ENCODE assay signal across 8 cellular contexts in genomic region chr4:56435001-56435747, GRCh38. TPM values are rescaled to one million over a fixed set of nuclear protein-coding genes. Genes with fewer than 3 reads are reported as not detected.
DNase-seq lines count a peak whose midpoint lies in the region; ATAC-seq and TF ChIP-seq lines count a peak whose summit lies in the region.

TSS of gene PPAT (minus strand) at chr4:56435615. CDS start at chr4:56435477, 138 bp downstream.

- peak within 1 kb of the TSS; percentile 90 for H3K4me3 Mint-ChIP-seq in chondrocyte (ENCODE audit: unreplicated experiment)

- peaks cover 33% of the 10 kb centered on the region for H3K4me1 Mint-ChIP-seq in chondrocyte (ENCODE audit: low read depth)

- no peaks in the 10 kb centered on the region for H3K9me3 Mint-ChIP-seq in chondrocyte (ENCODE audit: low read depth)

- H3K36me3 Mint-ChIP-seq in chondrocyte (ENCODE audit: low read depth): no peaks in the 10 kb centered on the region

- H3K27ac Mint-ChIP-seq in chondrocyte (ENCODE audit: unreplicated experiment): peak within 1 kb of the TSS; percentile 98

- DNase-seq in AG20443 (ENCODE audit: low spot score) (peak; percentile 99), NCI-H510A treated with DMSO at 0.1 percent for 48 hours (lab: John Stamatoyannopoulos, UW) (peak; percentile 98), chondrocyte (ENCODE audit: low spot score) (peak; percentile 100), kidney glomerular epithelial cell (lab: John Stamatoyannopoulos, UW) (peak; percentile 94)
- DNase-seq in activated CD4-positive, alpha-beta T cell treated with anti-CD3 and anti-CD28 coated beads for 24 hours (ENCODE audit: low read depth in 2 of 2): peak; percentile 97 to 98
- DNase-seq in stimulated activated CD4-positive, alpha-beta T cell treated with anti-CD3 and anti-CD28 coated beads, Interleukin-1b, Interleukin-23, amount 100 ng/mL, for 4 hours (ENCODE audit: low read depth in 2 of 2): peak; percentile 99

- H3K27me3 Mint-ChIP-seq in chondrocyte (ENCODE audit: low read depth): no peaks in the 10 kb centered on the region

- peak; percentile 69 for ATAC-seq in GM19025 (IDR thresholded peaks at IDR 0.05; ENCODE audit: low read depth, unreplicated experiment)
- peak; percentile 78 for ATAC-seq in HG03342 (IDR thresholded peaks at IDR 0.05; ENCODE audit: unreplicated experiment)

- TF ChIP-seq CTCF in chondrocyte (IDR thresholded peaks at IDR 0.05): peak; percentile 52

RNA-seq across cellular contexts. Expression of gene PPAT, which starts in this region (rescaled TPM):
- 12.2 to 13.0 TPM (median 12.8 TPM) in 3 replicates for total RNA-seq in chondrocyte

Comparison
In these comparisons a context has a peak if more than half of its experiments do, and no peak if none do; other contexts are left out.
1. Peak in every context shown above with its lines: DNase-seq and ATAC-seq.